In the genomic region with DNA sequence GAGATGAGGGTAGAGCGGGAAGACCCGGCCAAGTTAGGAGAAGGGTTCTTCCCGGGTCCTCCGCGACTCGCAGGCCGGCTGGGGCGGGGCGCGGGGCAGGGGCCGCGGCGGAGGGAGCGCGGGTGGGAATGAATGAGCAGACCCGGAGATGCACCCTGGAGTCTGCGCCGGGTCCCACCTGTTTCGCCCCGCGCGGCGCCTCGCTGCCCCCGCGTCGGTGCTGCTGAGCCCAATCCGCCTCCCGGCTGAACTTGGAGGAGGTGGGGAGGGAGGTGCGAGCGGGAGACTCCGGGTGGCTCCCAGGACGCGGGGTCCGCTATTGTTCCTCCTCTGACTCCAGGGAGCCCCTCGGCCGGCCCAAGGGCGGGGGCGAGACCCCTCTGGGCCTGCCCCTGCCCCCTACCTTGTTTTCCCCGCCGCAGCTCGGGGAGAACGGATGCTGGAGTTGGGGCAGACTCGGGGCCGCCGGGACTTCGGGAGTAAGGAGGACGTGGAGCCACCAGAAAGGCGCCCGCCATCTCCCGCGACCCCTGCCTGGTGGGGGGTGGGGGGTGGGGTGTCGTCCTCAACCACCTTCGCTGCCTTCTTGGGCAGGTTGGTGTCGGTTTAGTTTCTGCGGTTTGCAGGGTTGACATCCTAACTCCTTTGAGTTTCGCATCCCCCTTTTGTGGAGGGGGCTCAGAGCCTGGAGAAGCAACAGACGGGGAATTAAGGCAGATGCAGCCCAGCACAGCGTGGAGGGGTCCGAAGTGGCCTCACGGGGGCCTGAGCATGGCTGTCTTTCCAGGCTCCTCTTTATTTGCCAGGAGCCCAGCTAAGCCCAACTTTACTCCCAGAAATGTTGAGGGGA, we compare ENCODE assay signal across 8 cellular contexts. TPM values are rescaled to one million over a fixed set of nuclear protein-coding genes. Genes with fewer than 3 reads are reported as not detected.
DNase-seq lines count a peak whose midpoint lies in the region; ATAC-seq and TF ChIP-seq lines count a peak whose summit lies in the region.

No MANE protein-coding gene starts in this region.

- no peaks in the 10 kb centered on the region for H3K9me3 ChIP-seq in OCI-LY3 (ENCODE audit: insufficient read depth, low read length)
- H3K9me3 ChIP-seq in suprapubic skin, result no peaks in the 10 kb centered on the region

- no peak for TF ChIP-seq EP300 in suprapubic skin (IDR thresholded peaks at IDR 0.05)

- peak overlapping the region; percentile 99 for H3K9ac ChIP-seq in OCI-LY3 (ENCODE audit: low read length)

- no peak for TF ChIP-seq CTCF in OCI-LY3 (IDR thresholded peaks at IDR 0.05; ENCODE audit: low read depth, low read length)
- no peak for TF ChIP-seq CTCF in lower leg skin (IDR thresholded peaks at IDR 0.05)
- TF ChIP-seq CTCF in suprapubic skin (IDR thresholded peaks at IDR 0.05), result no peak

- WGBS in lower leg skin, 2 donors, result 0 to 1% methylated on average over 45 to 52 of the region's 61 CpGs
- 6% methylated on average over 6 of the region's 61 CpGs for WGBS in suprapubic skin

- peak; percentile 37 for DNase-seq in NCI-H510A (lab: John Stamatoyannopoulos, UW)
- no peak for DNase-seq in NCI-H510A treated with DMSO at 0.1 percent for 48 hours (lab: John Stamatoyannopoulos, UW)
- peak; percentile 32 for DNase-seq in cerebellum (ENCODE audit: low spot score)
- peak in 1 of 2 donors; percentile 87 for DNase-seq in lower leg skin (ENCODE audit: low spot score in 2 of 2)
- DNase-seq in suprapubic skin (ENCODE audit: low spot score in 2 of 2), result peak in 1 of 2 donors; percentile 65
- no peak for DNase-seq in NCI-H524 treated with DMSO at 0.1 percent for 48 hours (lab: John Stamatoyannopoulos, UW)

- H3K4me3 ChIP-seq in OCI-LY3 (ENCODE audit: low read length), result peak overlapping the region; percentile 82
- H3K4me3 ChIP-seq in lower leg skin (ENCODE audit: low read depth, poor library complexity, severe bottlenecking), result peak overlapping the region; percentile 66
- peak overlapping the region; percentile 91 for H3K4me3 ChIP-seq in suprapubic skin

- H3K4me1 ChIP-seq in OCI-LY3 (ENCODE audit: low read length), result peaks cover 17% of the 10 kb centered on the region
- peaks cover 26% of the 10 kb centered on the region for H3K4me1 ChIP-seq in suprapubic skin

- 0 out of 2 replicates have a peak overlapping the region, but pooled peaks have one; percentile 24 for H2AFZ ChIP-seq in OCI-LY3 (ENCODE audit: low read depth, low read length)

- intact Hi-C loops in lower leg skin (cut with DNase I; ENCODE audit: low total_unique reads), result no loop called here

- ATAC-seq in HG03039 (IDR thresholded peaks at IDR 0.05; ENCODE audit: unreplicated experiment), result no peak

- H3K36me3 ChIP-seq in OCI-LY3 (replicated peaks; ENCODE audit: low read depth, low read length), result peaks cover 7% of the 10 kb centered on the region
- no peaks in the 10 kb centered on the region for H3K36me3 ChIP-seq in suprapubic skin

- peak overlapping the region; percentile 78 for H3K27ac ChIP-seq in OCI-LY3 (ENCODE audit: low read length)
- H3K27ac ChIP-seq in suprapubic skin, result peak overlapping the region; percentile 91

- H3K27me3 ChIP-seq in OCI-LY3 (ENCODE audit: low read depth, low read length) (no peaks in the 10 kb centered on the region), suprapubic skin (no peaks in the 10 kb centered on the region)

- H4K20me1 ChIP-seq in OCI-LY3 (ENCODE audit: insufficient read depth, low read length), result no peaks in the 10 kb centered on the region

- no peak for TF ChIP-seq POLR2A in lower leg skin (IDR thresholded peaks at IDR 0.05)
- no peak for TF ChIP-seq POLR2A in suprapubic skin (IDR thresholded peaks at IDR 0.05)

- peaks cover 56% of the 10 kb centered on the region for H3K79me2 ChIP-seq in OCI-LY3 (ENCODE audit: low read length)

- peak overlapping the region; percentile 82 for H3K4me2 ChIP-seq in OCI-LY3 (ENCODE audit: low read length)

RNA-seq across cellular contexts. Expression of gene RAI14, which starts 0.8 kb away (rescaled TPM):
- total RNA-seq in cerebellum (20.0 TPM), lower leg skin (10 to 100 TPM; 26.9 to 40.4 (median 32.1) TPM), suprapubic skin (10 to 100 TPM; 24.2 to 40.1 (median 28.0) TPM)

Comparison
In these comparisons a context has a peak if more than half of its experiments do, and no peak if none do; other contexts are left out.
1. DNase-seq: peak in NCI-H510A (single experiment) and cerebellum (single experiment); none in NCI-H510A treated with DMSO at 0.1 percent for 48 hours (single experiment) and NCI-H524 treated with DMSO at 0.1 percent for 48 hours (single experiment).
2. Peak in every context shown above with its lines, with median percentiles within 50 percentile points of each other: H3K4me3 ChIP-seq.